8 cellular contexts compared by ENCODE assay signal in the genomic region with DNA sequence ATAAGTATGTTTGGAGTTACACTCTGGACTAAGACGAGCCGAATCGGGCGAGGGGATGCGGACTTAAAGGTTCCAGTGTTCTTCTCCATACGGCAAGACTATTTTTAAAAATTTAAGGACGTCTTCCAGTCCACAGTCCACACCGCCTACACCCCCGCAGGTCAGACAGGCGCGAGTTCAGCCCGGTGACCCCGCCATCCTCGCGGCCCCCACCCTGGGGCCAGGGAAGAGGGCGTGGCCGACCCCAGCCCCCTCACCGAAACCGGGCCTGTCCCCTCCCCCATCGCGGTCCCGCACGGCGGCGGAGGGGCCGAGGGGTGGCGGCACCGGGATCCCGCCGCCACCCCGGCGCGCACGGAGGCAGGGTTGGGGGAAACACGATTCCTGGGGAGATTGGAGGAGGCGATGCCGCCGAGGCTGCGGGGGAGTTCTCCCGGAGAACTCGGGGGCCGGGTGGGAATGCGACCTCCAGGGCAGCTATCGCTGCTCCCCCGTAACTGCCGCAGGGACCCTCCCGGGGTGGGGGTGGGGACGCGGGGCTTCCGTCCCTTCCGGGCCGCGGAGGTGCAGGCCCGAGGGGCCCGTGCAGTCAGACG. TPM values are rescaled to one million over a fixed set of nuclear protein-coding genes. Genes with fewer than 3 reads are reported as not detected.
DNase-seq lines count a peak whose midpoint lies in the region; ATAC-seq and TF ChIP-seq lines count a peak whose summit lies in the region.

No MANE protein-coding gene starts in this region.

- no peaks in the 10 kb centered on the region for H3K9me2 ChIP-seq in SK-N-SH

- CTCF ChIA-PET in SK-N-SH (lab: Yijun Ruan, JAX), result interaction anchor here (0.7 to 1.8 kb wide), 6 partner anchors 9 to 203 kb away, joined by 3 to 5 read pairs (median 3); no protein-coding TSS in a partner anchor

- H3K36me3 ChIP-seq in BE2C (no peaks in the 10 kb centered on the region), SK-N-SH (replicated peaks in 1 of 2; ENCODE audit: control insufficient read depth in 1 of 2, insufficient read depth in 2 of 2, low read length in 1 of 2) (no peaks in the 10 kb centered on the region), rectal smooth muscle tissue (ENCODE audit: control insufficient read depth, insufficient read depth, low read length) (no peaks in the 10 kb centered on the region)

- peak overlapping the region; percentile 88; the same call in 1 of the 2 replicates for H2AFZ ChIP-seq in SK-N-SH (ENCODE audit: low read depth)

- no peak for DNase-seq in BE2C
- DNase-seq in SK-N-SH, result no peak
- no peak for DNase-seq in foreskin keratinocyte
- no peak for DNase-seq in AML-193 (lab: John Stamatoyannopoulos, UW)
- no peak for DNase-seq in A172 (ENCODE audit: low spot score)

- H3K79me2 ChIP-seq in SK-N-SH (ENCODE audit: insufficient read depth), result no peaks in the 10 kb centered on the region

- ATAC-seq in GM21786 (IDR thresholded peaks at IDR 0.05; ENCODE audit: unreplicated experiment) (peak; percentile 9), foreskin keratinocyte (peak; percentile 4), GM19328 (IDR thresholded peaks at IDR 0.05; ENCODE audit: unreplicated experiment) (no peak)

- H3K27me3 ChIP-seq in BE2C (no peaks in the 10 kb centered on the region), SK-N-SH (ENCODE audit: insufficient read depth) (no peaks in the 10 kb centered on the region), foreskin keratinocyte (no peaks in the 10 kb centered on the region), rectal smooth muscle tissue (ENCODE audit: control insufficient read depth, insufficient read depth, low read length) (peaks cover 2% of the 10 kb centered on the region)

- no peaks in the 10 kb centered on the region for H4K20me1 ChIP-seq in SK-N-SH (ENCODE audit: insufficient read depth)

- POLR2A ChIA-PET in SK-N-SH (lab: Yijun Ruan, JAX), result interaction anchor here (1.0 to 1.6 kb wide), 3 partner anchors 22 to 116 kb away, joined by 4 to 7 read pairs (median 5); no protein-coding TSS in a partner anchor

- peak overlapping the region; percentile 90 for H3K4me2 ChIP-seq in SK-N-SH

- peak overlapping the region; percentile 62 for H3K4me3 ChIP-seq in BE2C (ENCODE audit: low read depth, low read length)
- peak overlapping the region; percentile 59 to 61 for H3K4me3 ChIP-seq in SK-N-SH (ENCODE audit: low read depth in 2 of 2, low read length in 1 of 2)
- peak overlapping the region; percentile 63 for H3K4me3 ChIP-seq in rectal smooth muscle tissue (ENCODE audit: low read length)

- peaks cover 7% of the 10 kb centered on the region for H3F3A ChIP-seq in SK-N-SH (replicated peaks; ENCODE audit: insufficient read depth)

- peak overlapping the region; percentile 93 for H3K9ac ChIP-seq in SK-N-SH
- peak overlapping the region; percentile 40 for H3K9ac ChIP-seq in rectal smooth muscle tissue (ENCODE audit: low read length)

- no peak for TF ChIP-seq EP300 in SK-N-SH (IDR thresholded peaks at IDR 0.05; ENCODE audit: borderline replicate concordance in 1 of 2, low read depth in 1 of 2, low read length in 1 of 2)

- 51% methylated on average over 15 of the region's 56 CpGs for whole genome bisulfite sequencing in SK-N-SH (ENCODE audit: low lambda C conversion rate)

- H3K9me3 ChIP-seq in BE2C (no peaks in the 10 kb centered on the region), SK-N-SH (no peaks in the 10 kb centered on the region)

- TF ChIP-seq CTCF in BE2C (IDR thresholded peaks at IDR 0.05; ENCODE audit: low read depth, low read length) (no peak), SK-N-SH (IDR thresholded peaks at IDR 0.05) (no peak), foreskin keratinocyte (conservative IDR thresholded peaks at IDR 0.05) (no peak)

- TF ChIP-seq RAD21 in SK-N-SH (IDR thresholded peaks at IDR 0.05; ENCODE audit: low read length), result no peak

- H3K27ac ChIP-seq in SK-N-SH (ENCODE audit: low read depth in 2 of 2, low read length in 1 of 2), result peak overlapping the region; percentile 57 to 71
- H3K27ac ChIP-seq in foreskin keratinocyte, result peak overlapping the region; percentile 69
- H3K27ac ChIP-seq in rectal smooth muscle tissue (ENCODE audit: low read depth, low read length), result peak overlapping the region; percentile 60

- H3K4me1 ChIP-seq in BE2C, result peaks cover 3% of the 10 kb centered on the region; the same call in 1 of the 2 replicates
- H3K4me1 ChIP-seq in SK-N-SH (ENCODE audit: control insufficient read depth in 1 of 2, insufficient read depth in 2 of 2, low read depth in 1 of 2, low read length in 1 of 2), result peaks cover 0 to 9% of the 10 kb centered on the region in 2 experiments; a peak in 1 of 4 replicates
- H3K4me1 ChIP-seq in foreskin keratinocyte, result peaks cover 11% of the 10 kb centered on the region
- H3K4me1 ChIP-seq in rectal smooth muscle tissue (ENCODE audit: control insufficient read depth, insufficient read depth, low read length), result no peaks in the 10 kb centered on the region

TF ChIP-seq in SK-N-SH, 30 proteins besides CTCF, POLR2A, EP300 and RAD21:
- TF ChIP-seq GABPA (IDR thresholded peaks at IDR 0.05; ENCODE audit: low read depth) (no peak), POLR2AphosphoS5 (IDR thresholded peaks at IDR 0.05; ENCODE audit: low read depth, low read length) (peak; percentile 32; the same call in 1 of the 2 replicates)
TF ChIP-seq in SK-N-SH: peak in this region for 1.

RNA-seq across cellular contexts. Expression of a gene that starts 24.6 kb away (rescaled TPM):
- polyA plus RNA-seq in BE2C (2012; ENCODE audit: insufficient read depth, insufficient read length, low read depth), result 13.7 TPM
- polyA plus RNA-seq in SK-N-SH (2012; rRNA removed) (19.1 and 20.0 TPM in 2 replicates), foreskin keratinocyte (4.3 and 5.2 TPM in 2 replicates)
- 11.3 and 14.5 TPM in 2 replicates for polyA plus RNA-seq in SK-N-SH (2012; cell fraction: cytosol; rRNA removed)
- 15.2 and 26.8 TPM in 2 replicates for polyA plus RNA-seq in SK-N-SH (2012; cell fraction: nucleus; rRNA removed)
- total RNA-seq in foreskin keratinocyte, result 7.2 and 10.5 TPM in 2 replicates
- total RNA-seq in A172 (2014; rRNA removed; shearing (Covaris generic)), result 6.2 and 8.5 TPM in 2 replicates
